In the genomic region with DNA sequence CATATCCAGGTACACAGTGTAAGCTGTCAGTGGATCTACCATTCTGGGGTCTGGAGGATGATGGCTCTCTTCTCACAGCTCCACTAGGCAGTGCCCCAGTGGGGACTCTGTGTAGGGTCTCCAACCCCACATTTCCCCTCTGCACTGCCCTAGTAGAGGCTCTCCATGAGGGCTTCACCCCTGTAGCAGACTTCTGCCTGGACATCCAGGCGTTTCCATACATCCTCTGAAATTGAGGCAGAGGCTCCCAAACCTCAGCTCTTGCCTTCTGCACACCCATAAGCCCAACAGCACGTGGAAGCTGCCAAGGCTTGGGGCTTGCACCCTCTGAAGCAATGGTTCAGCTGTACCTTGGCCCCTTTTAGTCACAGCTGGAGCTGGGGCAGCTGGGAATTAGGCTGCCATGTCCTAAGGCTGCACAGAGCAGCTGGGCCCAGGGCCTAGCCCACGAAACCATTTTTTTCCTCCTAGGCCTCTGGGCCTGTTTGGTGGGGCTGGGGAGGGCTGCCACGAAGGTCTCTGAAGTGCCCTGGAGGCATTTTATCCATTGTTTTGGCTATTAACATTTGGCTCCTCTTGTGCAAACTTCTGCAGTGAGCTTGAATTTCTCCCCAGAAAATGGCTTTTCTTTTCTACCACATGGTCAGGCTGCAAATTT, we compare ENCODE assay signal across 29 cellular contexts.
"Had no signal": no experiment of that assay in that cellular context is flagged by ENCODE, and none has a peak within 500 bp of the region (broad histone marks: within the 10 kb centered on the region; RNA-seq: fewer than 3 reads in every experiment).

No MANE protein-coding gene starts in this region.

- H3K4me3 ChIP-seq: esophagus muscularis mucosa, gastroesophageal sphincter, heart left ventricle, hepatocyte, left lung, mucosa of descending colon, right atrium auricular region, skin epidermis, spleen, thoracic aorta, tibial nerve, upper lobe of left lung had no signal

- H3K4me1 Mint-ChIP-seq: naive B cell; stimulated activated memory B cell treated with anti-CD40 and anti-IgM and Interleukin-4, amounts not matched to agents 10 μg/mL and 1 μg/mL and 100 μg/mL, for 72 hours had no signal

- H3K4me3 Mint-ChIP-seq: dendritic cell treated with granulocyte-macrophage colony-stimulating factor and Interleukin-4, amounts not matched to agents 40 ng/mL and 50 ng/mL, for 4 days; endodermal cell; mesothelial cell of epicardium; naive B cell; natural killer cell treated with Interleukin-12 subunit alpha and Interleukin-12 subunit beta and Interleukin-15 and Interleukin-18, amount 100 ng/mL, for 72 hours; neural crest cell; stimulated activated memory B cell treated with anti-CD40 and anti-IgM and Interleukin-4, amounts not matched to agents 10 μg/mL and 1 μg/mL and 100 μg/mL, for 72 hours; stimulated activated naive CD8-positive, alpha-beta T cell treated with anti-CD3 and anti-CD28 coated beads, Interleukin-15, Interleukin-2, amounts not matched to agents 100 ng/mL and 50 ng/mL, for 24 hours had no signal

- H3K4me1 ChIP-seq: foreskin keratinocyte, parathyroid adenoma, upper lobe of left lung had no signal

- H3K27ac ChIP-seq: epithelial cell of prostate, esophagus muscularis mucosa, foreskin keratinocyte, gastroesophageal sphincter, heart left ventricle, hepatocyte, left lung, neutrophil, parathyroid adenoma, right atrium auricular region, skin epidermis, spleen, thoracic aorta, tibial nerve, upper lobe of left lung had no signal

- H3K27me3 ChIP-seq: esophagus muscularis mucosa, foreskin keratinocyte, gastroesophageal sphincter, heart left ventricle, hepatocyte, left lung, neutrophil, right atrium auricular region, spleen, tibial nerve, upper lobe of left lung had no signal

- H3K27ac Mint-ChIP-seq: dendritic cell treated with granulocyte-macrophage colony-stimulating factor and Interleukin-4, amounts not matched to agents 40 ng/mL and 50 ng/mL, for 4 days; endodermal cell; mesothelial cell of epicardium; naive B cell; natural killer cell treated with Interleukin-12 subunit alpha and Interleukin-12 subunit beta and Interleukin-15 and Interleukin-18, amount 100 ng/mL, for 72 hours; stimulated activated memory B cell treated with anti-CD40 and anti-IgM and Interleukin-4, amounts not matched to agents 10 μg/mL and 1 μg/mL and 100 μg/mL, for 72 hours; stimulated activated naive CD8-positive, alpha-beta T cell treated with anti-CD3 and anti-CD28 coated beads, Interleukin-15, Interleukin-2, amounts not matched to agents 100 ng/mL and 50 ng/mL, for 24 hours had no signal

- H3K36me3 ChIP-seq: neutrophil, right atrium auricular region, thoracic aorta had no signal

- DNase-seq: effector CD8-positive, alpha-beta T cell; endodermal cell; foreskin keratinocyte; heart left ventricle; left cardiac atrium; left lung; mesenchymal stem cell; mucosa of descending colon; naive B cell; spleen; stimulated activated CD4-positive, alpha-beta T cell treated with anti-CD3 and anti-CD28 coated beads, Interleukin-4, amount 100 ng/mL, for 4 hours; upper lobe of left lung had no signal

- H3K27me3 Mint-ChIP-seq: dendritic cell treated with granulocyte-macrophage colony-stimulating factor and Interleukin-4, amounts not matched to agents 40 ng/mL and 50 ng/mL, for 4 days; naive B cell; natural killer cell treated with Interleukin-12 subunit alpha and Interleukin-12 subunit beta and Interleukin-15 and Interleukin-18, amount 100 ng/mL, for 72 hours; progenitor cell of endocrine pancreas; stimulated activated memory B cell treated with anti-CD40 and anti-IgM and Interleukin-4, amounts not matched to agents 10 μg/mL and 1 μg/mL and 100 μg/mL, for 72 hours; stimulated activated naive CD8-positive, alpha-beta T cell treated with anti-CD3 and anti-CD28 coated beads, Interleukin-15, Interleukin-2, amounts not matched to agents 100 ng/mL and 50 ng/mL, for 24 hours had no signal

- ATAC-seq: foreskin keratinocyte; gastroesophageal sphincter; heart left ventricle; left cardiac atrium; left lung; mucosa of descending colon; natural killer cell treated with Interleukin-12 subunit alpha and Interleukin-12 subunit beta and Interleukin-15 and Interleukin-18, amount 100 ng/mL, for 72 hours; stimulated activated memory B cell treated with anti-CD40 and anti-IgM and Interleukin-4, amounts not matched to agents 10 μg/mL and 1 μg/mL and 100 μg/mL, for 72 hours had no signal
